ENCODE assay signal across 8 cellular contexts in genomic region chr3:120349819-120350125, GRCh38. TPM values are rescaled to one million over a fixed set of nuclear protein-coding genes. Genes with fewer than 3 reads are reported as not detected.
DNase-seq lines count a peak whose midpoint lies in the region; ATAC-seq and TF ChIP-seq lines count a peak whose summit lies in the region.

No MANE protein-coding gene starts in this region.

- H3K36me3 ChIP-seq in heart right ventricle (peaks cover 0 to 10% (median 0%) of the 10 kb centered on the region in 9 donors), iPS-18a (ENCODE audit: control insufficient read depth, low read depth, low read length) (peaks cover 3% of the 10 kb centered on the region), smooth muscle cell (ENCODE audit: low read depth) (no peaks in the 10 kb centered on the region)

- H3K27me3 ChIP-seq in heart right ventricle (no peaks in the 10 kb centered on the region), iPS-18a (ENCODE audit: control insufficient read depth, insufficient read depth, low read length) (peaks cover 24% of the 10 kb centered on the region), smooth muscle cell (ENCODE audit: low read depth) (no peaks in the 10 kb centered on the region)

- WGBS in heart right ventricle, 2 donors, result 2 to 9% methylated on average over 8 of the region's 8 CpGs
- WGBS in smooth muscle cell (ENCODE audit: low lambda C conversion rate), result 5% methylated on average over 8 of the region's 8 CpGs

- H3K4me3 ChIP-seq in heart right ventricle (peak overlapping the region; percentile 54 to 98 (median 89)), iPS-18a (ENCODE audit: low read length) (peak overlapping the region; percentile 66), smooth muscle cell (peak overlapping the region; percentile 85)

- H3K36me3 Mint-ChIP-seq in activated T-helper 1 cell treated with anti-CD3 and anti-CD28 coated beads, Interleukin-12 subunit alpha, Interleukin-12 subunit beta, Interleukin-2, Interleukin-4 antibody, amounts not matched to agents 30 ng/mL and 10 ng/mL and 1 ng/mL, durations not matched to agents 14 hours and 24 hours and 36 hours (ENCODE audit: low read depth), result peaks cover 18% of the 10 kb centered on the region

- ATAC-seq in heart right ventricle, result peak in 5 of 8 donors; percentile 1 to 23 (median 19)
- ATAC-seq in GM21717 (IDR thresholded peaks at IDR 0.05; ENCODE audit: unreplicated experiment), result no peak

- H3K4me2 ChIP-seq in smooth muscle cell, result peak overlapping the region; percentile 86

- no peak for DNase-seq in heart right ventricle
- DNase-seq in cardiac septum (ENCODE audit: low spot score), result no peak
- no peak for DNase-seq in activated T-helper 1 cell treated with anti-CD3 and anti-CD28 coated beads, Interleukin-12 subunit alpha, Interleukin-12 subunit beta, Interleukin-2, Interleukin-4 antibody, amounts not matched to agents 30 ng/mL and 10 ng/mL and 1 ng/mL, durations not matched to agents 14 hours and 24 hours and 36 hours (ENCODE audit: low spot score)
- no peak for DNase-seq in smooth muscle cell (lab: John Stamatoyannopoulos, UW; ENCODE audit: unreplicated experiment)
- DNase-seq in COLO668 (lab: John Stamatoyannopoulos, UW; ENCODE audit: unreplicated experiment), result no peak
- no peak for DNase-seq in DMS114 treated with DMSO at 0.1 percent for 48 hours (lab: John Stamatoyannopoulos, UW; ENCODE audit: unreplicated experiment)

- H4K20me1 ChIP-seq in smooth muscle cell (ENCODE audit: low read depth), result peaks cover 30% of the 10 kb centered on the region

- H3K9me3 ChIP-seq in heart right ventricle (no peaks in the 10 kb centered on the region), iPS-18a (ENCODE audit: control insufficient read depth, low read depth, low read length) (no peaks in the 10 kb centered on the region), smooth muscle cell (replicated peaks; ENCODE audit: low read depth) (no peaks in the 10 kb centered on the region)

- peak overlapping the region; percentile 81 for H2AFZ ChIP-seq in smooth muscle cell (ENCODE audit: low read depth)

- no peaks in the 10 kb centered on the region for H3K9me3 Mint-ChIP-seq in activated T-helper 1 cell treated with anti-CD3 and anti-CD28 coated beads, Interleukin-12 subunit alpha, Interleukin-12 subunit beta, Interleukin-2, Interleukin-4 antibody, amounts not matched to agents 30 ng/mL and 10 ng/mL and 1 ng/mL, durations not matched to agents 14 hours and 24 hours and 36 hours

- peaks cover 0 to 49% (median 13%) of the 10 kb centered on the region in 9 donors for H3K4me1 ChIP-seq in heart right ventricle
- H3K4me1 ChIP-seq in iPS-18a (ENCODE audit: control insufficient read depth, low read depth, low read length), result peaks cover 12% of the 10 kb centered on the region
- peaks cover 15% of the 10 kb centered on the region for H3K4me1 ChIP-seq in smooth muscle cell (ENCODE audit: low read depth)

- peaks cover 40% of the 10 kb centered on the region for H3K4me1 Mint-ChIP-seq in activated T-helper 1 cell treated with anti-CD3 and anti-CD28 coated beads, Interleukin-12 subunit alpha, Interleukin-12 subunit beta, Interleukin-2, Interleukin-4 antibody, amounts not matched to agents 30 ng/mL and 10 ng/mL and 1 ng/mL, durations not matched to agents 14 hours and 24 hours and 36 hours (ENCODE audit: low read depth)

- H3K79me2 ChIP-seq in smooth muscle cell (ENCODE audit: low read depth), result peaks cover 33% of the 10 kb centered on the region

- H3K9ac ChIP-seq in iPS-18a (ENCODE audit: low read length), result peak overlapping the region; percentile 76
- peak overlapping the region; percentile 84 for H3K9ac ChIP-seq in smooth muscle cell (ENCODE audit: low read depth)

- intact Hi-C loops in heart right ventricle (cut with DNase I) (loop anchor here in 8 of 10 donors (5.0 to 10.0 kb wide), 7 partner anchors 65 to 1115 kb away; partner anchors contain the start of gene GSK3B (in 1 of the 8)), cardiac septum (cut with DNase I) (loop anchor here (2.0 to 5.0 kb wide), 4 partner anchors 68 to 257 kb away; partner anchors contain the start of gene GSK3B)
- intact Hi-C loops in activated T-helper 1 cell treated with anti-CD3 and anti-CD28 coated beads, Interleukin-12 subunit alpha, Interleukin-12 subunit beta, Interleukin-2, Interleukin-4 antibody, amounts not matched to agents 30 ng/mL and 10 ng/mL and 1 ng/mL, durations not matched to agents 14 hours and 24 hours and 36 hours (cut with micrococcal nuclease), result loop anchor here (1.0 to 10.0 kb wide), 15 partner anchors 11 to 1085 kb away; partner anchors contain the start of genes ARHGAP31, CFAP91, GSK3B and GTF2E1

- H3K4me3 Mint-ChIP-seq in activated T-helper 1 cell treated with anti-CD3 and anti-CD28 coated beads, Interleukin-12 subunit alpha, Interleukin-12 subunit beta, Interleukin-2, Interleukin-4 antibody, amounts not matched to agents 30 ng/mL and 10 ng/mL and 1 ng/mL, durations not matched to agents 14 hours and 24 hours and 36 hours, result peak overlapping the region; percentile 92

- peaks cover 11% of the 10 kb centered on the region for H3F3A ChIP-seq in smooth muscle cell (ENCODE audit: low read depth)

- TF ChIP-seq CTCF in heart right ventricle (IDR thresholded peaks at IDR 0.05) (no peak), smooth muscle cell (IDR thresholded peaks at IDR 0.05; ENCODE audit: borderline replicate concordance, insufficient read depth, poor library complexity, severe bottlenecking) (no peak)

- peaks cover 30% of the 10 kb centered on the region for H3K27me3 Mint-ChIP-seq in activated T-helper 1 cell treated with anti-CD3 and anti-CD28 coated beads, Interleukin-12 subunit alpha, Interleukin-12 subunit beta, Interleukin-2, Interleukin-4 antibody, amounts not matched to agents 30 ng/mL and 10 ng/mL and 1 ng/mL, durations not matched to agents 14 hours and 24 hours and 36 hours (ENCODE audit: insufficient read depth)

- peak overlapping the region; percentile 83 for H3K27ac Mint-ChIP-seq in activated T-helper 1 cell treated with anti-CD3 and anti-CD28 coated beads, Interleukin-12 subunit alpha, Interleukin-12 subunit beta, Interleukin-2, Interleukin-4 antibody, amounts not matched to agents 30 ng/mL and 10 ng/mL and 1 ng/mL, durations not matched to agents 14 hours and 24 hours and 36 hours

- H3K27ac ChIP-seq in heart right ventricle, result peak overlapping the region; percentile 53 to 94 (median 89)
- peak overlapping the region; percentile 25 for H3K27ac ChIP-seq in iPS-18a (ENCODE audit: low read length)
- peak overlapping the region; percentile 78 for H3K27ac ChIP-seq in smooth muscle cell (ENCODE audit: low read depth)

RNA-seq across cellular contexts. Expression of gene LRRC58, which starts 0.6 kb away (rescaled TPM):
- total RNA-seq in heart right ventricle, result 10 to 100 TPM in 2 of 10 donors, 1 to 10 TPM in 8; 6.9 to 12.1 (median 9.1) TPM
- 1 to 10 TPM; 2.9 to 4.1 TPM for polyA plus RNA-seq in heart right ventricle
- total RNA-seq in cardiac septum, result 8.1 TPM
- total RNA-seq in activated T-helper 1 cell treated with anti-CD3 and anti-CD28 coated beads, Interleukin-12 subunit alpha, Interleukin-12 subunit beta, Interleukin-2, Interleukin-4 antibody, amounts not matched to agents 30 ng/mL and 10 ng/mL and 1 ng/mL, durations not matched to agents 14 hours and 24 hours and 36 hours, result 26.9 and 27.4 TPM in 2 replicates
- total RNA-seq in smooth muscle cell, result 20.4 and 28.1 TPM in 2 replicates
- polyA plus RNA-seq in smooth muscle cell, result 4.9 and 6.4 TPM in 2 replicates

Comparison
In these comparisons a context has a peak if more than half of its experiments do, and no peak if none do; other contexts are left out.
1. H3K27ac ChIP-seq: peak in every context shown above with its lines; median percentile 89 in heart right ventricle; 78 in smooth muscle cell; 25 in iPS-18a.